ENCODE assay signal across 16 cellular contexts in the genomic region with DNA sequence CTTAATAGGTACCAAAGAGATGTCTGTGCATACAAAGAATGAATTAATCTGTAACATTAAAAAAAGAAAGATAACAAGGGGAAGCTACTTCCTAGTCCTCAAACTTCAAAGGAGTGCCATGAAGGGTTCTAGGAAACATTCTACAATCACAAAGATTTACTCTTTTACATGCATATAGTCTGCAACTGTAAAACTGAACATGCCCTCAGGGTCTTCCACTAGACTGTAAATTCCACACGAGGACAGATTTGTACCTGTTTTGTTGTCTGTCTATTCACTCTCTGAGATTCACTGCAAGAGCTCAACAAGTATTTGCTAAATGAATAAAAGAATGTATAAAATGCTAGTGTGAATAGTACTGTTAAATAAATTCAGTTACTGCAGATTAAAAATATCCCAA. TPM values are rescaled to one million over a fixed set of nuclear protein-coding genes. Genes with fewer than 3 reads are reported as not detected.
A peak's percentile ranks its signal among the peaks of the same experiment; 100 is the strongest.
DNase-seq lines count a peak whose midpoint lies in the region; ATAC-seq and TF ChIP-seq lines count a peak whose summit lies in the region.
"Had no signal": no experiment of that assay in that cellular context is flagged by ENCODE, and none has a peak within 500 bp of the region (broad histone marks: within the 10 kb centered on the region; RNA-seq: fewer than 3 reads in every experiment).

No MANE protein-coding gene starts in this region.

- H3K27me3 Mint-ChIP-seq in activated T-cell treated with anti-CD3 and anti-CD28 coated beads, Interleukin-2, amount 50 U/mL, for 72 hours (ENCODE audit: low read depth), result no peaks in the 10 kb centered on the region
- no peaks in the 10 kb centered on the region for H3K27me3 Mint-ChIP-seq in T-cell
- no peaks in the 10 kb centered on the region for H3K27me3 Mint-ChIP-seq in stimulated activated naive CD8-positive, alpha-beta T cell treated with anti-CD3 and anti-CD28 coated beads, Interleukin-15, amount 100 ng/mL, for 72 hours

- H3K4me3 Mint-ChIP-seq in activated T-cell treated with anti-CD3 and anti-CD28 coated beads, Interleukin-2, amount 50 U/mL, for 72 hours, result peak overlapping the region; percentile 70 to 79
- H3K4me3 Mint-ChIP-seq in T-cell, result peak overlapping the region; percentile 64 to 95 (median 95)
- H3K4me3 Mint-ChIP-seq in stimulated activated naive CD8-positive, alpha-beta T cell treated with anti-CD3 and anti-CD28 coated beads, Interleukin-15, amount 100 ng/mL, for 72 hours, result peak overlapping the region; percentile 75 to 94

- TF ChIP-seq CTCF in brain microvascular endothelial cell (IDR thresholded peaks at IDR 0.05; ENCODE audit: low read depth, low read length, missing control alignments) (no peak), BE2C (IDR thresholded peaks at IDR 0.05; ENCODE audit: low read depth, low read length) (no peak)

- DNase-seq in activated T-cell treated with anti-CD3 and anti-CD28 coated beads, Interleukin-2, amount 50 U/mL, for 72 hours, result no peak
- DNase-seq in activated T-cell treated with anti-CD3 and anti-CD28 coated beads, Interleukin-2, amount 50 U/mL, for 1 hour, result no peak
- DNase-seq in T-cell, result no peak
- no peak for DNase-seq in effector memory CD4-positive, alpha-beta T cell
- DNase-seq in stimulated activated naive CD8-positive, alpha-beta T cell treated with anti-CD3 and anti-CD28 coated beads, Interleukin-15, amount 100 ng/mL, for 72 hours, result no peak
- DNase-seq in brain microvascular endothelial cell, result no peak
- no peak for DNase-seq in HCEC 1CT
- DNase-seq in BE2C, result no peak
- DNase-seq: activated CD4-positive, CD25-positive, alpha-beta regulatory T cell; GM23248; left ventricle myocardium inferior; NCI-H187; NCI-H524 treated with DMSO at 0.1 percent for 48 hours had no signal

- POLR2A ChIA-PET in T-cell (lab: Charles Lee), result interaction anchor here (0.6 to 1.7 kb wide), 10 partner anchors 8 to 133 kb away, joined by 3 to 7 read pairs (median 3); no protein-coding TSS in a partner anchor

- H3K36me3 Mint-ChIP-seq in activated T-cell treated with anti-CD3 and anti-CD28 coated beads, Interleukin-2, amount 50 U/mL, for 72 hours (ENCODE audit: insufficient read depth in 2 of 2), result peaks cover 7 to 8% of the 10 kb centered on the region in 2 donors
- peaks cover 4% of the 10 kb centered on the region for H3K36me3 Mint-ChIP-seq in T-cell

- no peaks in the 10 kb centered on the region for H3K36me3 ChIP-seq in effector memory CD4-positive, alpha-beta T cell (ENCODE audit: control insufficient read depth, insufficient read depth, low read length)
- H3K36me3 ChIP-seq in brain microvascular endothelial cell (replicated peaks), result no peaks in the 10 kb centered on the region
- no peaks in the 10 kb centered on the region for H3K36me3 ChIP-seq in BE2C
- H3K36me3 ChIP-seq: left ventricle myocardium inferior, Peyer's patch, thoracic aorta had no signal

- peak overlapping the region; percentile 82 for H3K27ac Mint-ChIP-seq in activated T-cell treated with anti-CD3 and anti-CD28 coated beads, Interleukin-2, amount 50 U/mL, for 72 hours
- peak overlapping the region; percentile 23 to 88 for H3K27ac Mint-ChIP-seq in T-cell
- H3K27ac Mint-ChIP-seq in stimulated activated naive CD8-positive, alpha-beta T cell treated with anti-CD3 and anti-CD28 coated beads, Interleukin-15, amount 100 ng/mL, for 72 hours, result peak overlapping the region in 1 of 2 donors; percentile 78

- H3K27me3 ChIP-seq in effector memory CD4-positive, alpha-beta T cell (replicated peaks; ENCODE audit: control insufficient read depth, insufficient read depth, low read length, poor library complexity, severe bottlenecking), result no peaks in the 10 kb centered on the region
- H3K27me3 ChIP-seq in brain microvascular endothelial cell (replicated peaks), result no peaks in the 10 kb centered on the region
- H3K27me3 ChIP-seq in BE2C, result no peaks in the 10 kb centered on the region
- H3K27me3 ChIP-seq: foreskin keratinocyte, Peyer's patch had no signal

- no peaks in the 10 kb centered on the region for H3K9me3 Mint-ChIP-seq in activated T-cell treated with anti-CD3 and anti-CD28 coated beads, Interleukin-2, amount 50 U/mL, for 72 hours
- no peaks in the 10 kb centered on the region for H3K9me3 Mint-ChIP-seq in T-cell
- H3K9me3 Mint-ChIP-seq in stimulated activated naive CD8-positive, alpha-beta T cell treated with anti-CD3 and anti-CD28 coated beads, Interleukin-15, amount 100 ng/mL, for 72 hours, result no peaks in the 10 kb centered on the region

- peaks cover 3% of the 10 kb centered on the region for H3K4me1 Mint-ChIP-seq in activated T-cell treated with anti-CD3 and anti-CD28 coated beads, Interleukin-2, amount 50 U/mL, for 72 hours (ENCODE audit: low read depth)
- peaks cover 25 to 79% (median 70%) of the 10 kb centered on the region in 3 donors for H3K4me1 Mint-ChIP-seq in T-cell
- H3K4me1 Mint-ChIP-seq in stimulated activated naive CD8-positive, alpha-beta T cell treated with anti-CD3 and anti-CD28 coated beads, Interleukin-15, amount 100 ng/mL, for 72 hours, result peaks cover 56% of the 10 kb centered on the region

- in situ Hi-C loops in brain microvascular endothelial cell (cut with HindIII; ENCODE audit: low pct_ligation_motif_present, low sequenced_read_pairs), result no loop called here

- no peaks in the 10 kb centered on the region for H3K9me3 ChIP-seq in effector memory CD4-positive, alpha-beta T cell (ENCODE audit: control insufficient read depth, low read length)
- H3K9me3 ChIP-seq in BE2C, result no peaks in the 10 kb centered on the region
- H3K9me3 ChIP-seq: left ventricle myocardium inferior, Peyer's patch, thoracic aorta had no signal

- peak overlapping the region; percentile 52 for H3K27ac ChIP-seq in effector memory CD4-positive, alpha-beta T cell (ENCODE audit: insufficient read depth, low read length, poor library complexity, severe bottlenecking)
- H3K27ac ChIP-seq in brain microvascular endothelial cell, result no peak overlapping the region
- H3K27ac ChIP-seq: foreskin keratinocyte, GM23248, left ventricle myocardium inferior, thoracic aorta had no signal

- H3K4me1 ChIP-seq in effector memory CD4-positive, alpha-beta T cell (ENCODE audit: control insufficient read depth, insufficient read depth, low read length, poor library complexity, severe bottlenecking), result peaks cover 55% of the 10 kb centered on the region
- H3K4me1 ChIP-seq in BE2C, result no peaks in the 10 kb centered on the region; the same call in 1 of the 2 replicates

- ATAC-seq in activated T-cell treated with anti-CD3 and anti-CD28 coated beads, Interleukin-2, amount 50 U/mL, for 72 hours (replicated peaks in 1 of 2), result no peak
- no peak for ATAC-seq in T-cell (replicated peaks in 1 of 4)
- ATAC-seq in stimulated activated naive CD8-positive, alpha-beta T cell treated with anti-CD3 and anti-CD28 coated beads, Interleukin-15, amount 100 ng/mL, for 72 hours, result no peak
- ATAC-seq: foreskin keratinocyte had no signal

- no peak overlapping the region for H3K4me3 ChIP-seq in effector memory CD4-positive, alpha-beta T cell (ENCODE audit: insufficient read depth, low read depth, low read length, poor library complexity, severe bottlenecking)
- H3K4me3 ChIP-seq in brain microvascular endothelial cell (ENCODE audit: low read depth, low read length), result no peak overlapping the region
- H3K4me3 ChIP-seq in BE2C (ENCODE audit: low read depth, low read length), result no peak overlapping the region
- H3K4me3 ChIP-seq: GM23248, left ventricle myocardium inferior, thoracic aorta had no signal

- CTCF ChIA-PET in T-cell (lab: Charles Lee), result interaction anchor here (0.6 to 1.3 kb wide), 11 partner anchors 9 to 137 kb away, joined by 3 to 6 read pairs (median 4); no protein-coding TSS in a partner anchor

RNA-seq across cellular contexts. Expression of gene JAK1, which starts 4.4 kb away (rescaled TPM):
- total RNA-seq in activated T-cell treated with anti-CD3 and anti-CD28 coated beads, Interleukin-2, amount 50 U/mL, for 72 hours, result 100 to 1,000 TPM; 169 to 185 TPM
- total RNA-seq in T-cell, result 100 to 1,000 TPM; 272 to 323 (median 288) TPM
- 14.0 TPM for polyA plus RNA-seq in BE2C (2012; ENCODE audit: insufficient read depth, insufficient read length, low read depth)
